10 cellular contexts compared by ENCODE assay signal in genomic region chr10:113666682-113667252, GRCh38. TPM values are rescaled to one million over a fixed set of nuclear protein-coding genes. Genes with fewer than 3 reads are reported as not detected.
A peak's percentile ranks its signal among the peaks of the same experiment; 100 is the strongest.
DNase-seq lines count a peak whose midpoint lies in the region; ATAC-seq and TF ChIP-seq lines count a peak whose summit lies in the region.
"Had no signal": no experiment of that assay in that cellular context is flagged by ENCODE, and none has a peak within 500 bp of the region (broad histone marks: within the 10 kb centered on the region; RNA-seq: fewer than 3 reads in every experiment).

No MANE protein-coding gene starts in this region.

- peaks cover 25% of the 10 kb centered on the region for H3K27me3 Mint-ChIP-seq in osteocyte (ENCODE audit: unreplicated experiment)

- H3K36me3 Mint-ChIP-seq in osteocyte (ENCODE audit: unreplicated experiment) = no peaks in the 10 kb centered on the region

- H3K4me3 Mint-ChIP-seq in osteocyte (ENCODE audit: unreplicated experiment) = no peak overlapping the region
- H3K4me3 Mint-ChIP-seq: effector memory CD8-positive, alpha-beta T cell had no signal

- no peak overlapping the region for H3K27ac Mint-ChIP-seq in osteocyte (ENCODE audit: unreplicated experiment)
- H3K27ac Mint-ChIP-seq: effector memory CD8-positive, alpha-beta T cell had no signal

- no peak for TF ChIP-seq CTCF in osteocyte (IDR thresholded peaks at IDR 0.05)

- no peaks in the 10 kb centered on the region for H3K4me1 Mint-ChIP-seq in osteocyte (ENCODE audit: unreplicated experiment)

- H3K9me3 Mint-ChIP-seq in osteocyte (ENCODE audit: unreplicated experiment) = peaks cover 9% of the 10 kb centered on the region
- H3K9me3 Mint-ChIP-seq: effector memory CD8-positive, alpha-beta T cell had no signal

- peak; percentile 89 for ATAC-seq in GM19455 (IDR thresholded peaks at IDR 0.05; ENCODE audit: unreplicated experiment)
- ATAC-seq in HG03354 (IDR thresholded peaks at IDR 0.05; ENCODE audit: poor library complexity, severe bottlenecking, unreplicated experiment) = peak; percentile 94
- ATAC-seq: effector memory CD8-positive, alpha-beta T cell had no signal

- DNase-seq in EH (ENCODE audit: low read depth) (peak; percentile 59), astrocyte of the hippocampus (ENCODE audit: low read depth, low spot score) (peak; percentile 30), osteocyte (ENCODE audit: extremely low spot score, unreplicated experiment) (no peak), hippocampal formation (lab: John Stamatoyannopoulos, UW) (no peak), NCI-H187 (lab: John Stamatoyannopoulos, UW) (no peak)
- no peak for DNase-seq in stimulated activated naive CD4-positive, alpha-beta T cell treated with Interleukin-2 at 50 U/mL for 16 hours (lab: John Stamatoyannopoulos, UW)
- DNase-seq: DMS79 treated with DMSO at 0.1 percent for 48 hours; effector memory CD8-positive, alpha-beta T cell had no signal

RNA-seq across cellular contexts. Expression of gene NRAP, which starts 2.9 kb away (rescaled TPM):
- not detected in 2 replicates for total RNA-seq in osteocyte

RNA-seq across cellular contexts. Expression of gene CASP7, which starts 12.9 kb away (rescaled TPM):
- total RNA-seq in osteocyte = 30.1 and 34.2 TPM in 2 replicates

Comparison
In these comparisons a context has a peak if more than half of its experiments do, and no peak if none do; other contexts are left out.
1. DNase-seq: peak in EH (single experiment) and astrocyte of the hippocampus (single experiment); none in osteocyte (single experiment), stimulated activated naive CD4-positive, alpha-beta T cell treated with Interleukin-2 at 50 U/mL for 16 hours (single experiment), hippocampal formation (0 of 2) and NCI-H187 (0 of 2).